ENCODE assay signal across 11 cellular contexts in genomic region chr20:37357481-37358365, GRCh38. TPM values are rescaled to one million over a fixed set of nuclear protein-coding genes. Genes with fewer than 3 reads are reported as not detected.
A peak's percentile ranks its signal among the peaks of the same experiment; 100 is the strongest.
DNase-seq lines count a peak whose midpoint lies in the region; ATAC-seq and TF ChIP-seq lines count a peak whose summit lies in the region.
"Had no signal": no experiment of that assay in that cellular context is flagged by ENCODE, and none has a peak within 500 bp of the region (broad histone marks: within the 10 kb centered on the region; RNA-seq: fewer than 3 reads in every experiment).

No MANE protein-coding gene starts in this region.

- no peaks in the 10 kb centered on the region for H3K9me3 Mint-ChIP-seq in naive thymus-derived CD4-positive, alpha-beta T cell

- H3K4me3 Mint-ChIP-seq in naive thymus-derived CD4-positive, alpha-beta T cell, result no peak overlapping the region

- H3K36me3 ChIP-seq in cardiac muscle cell (no peaks in the 10 kb centered on the region), right atrium auricular region (no peaks in the 10 kb centered on the region)
- no peaks in the 10 kb centered on the region for H3K36me3 ChIP-seq in naive thymus-derived CD4-positive, alpha-beta T cell (ENCODE audit: control insufficient read depth in 2 of 3, insufficient read depth in 3 of 3, low read length in 3 of 3)

- no peak overlapping the region for H3K4me3 ChIP-seq in cardiac muscle cell
- H3K4me3 ChIP-seq in right atrium auricular region, result no peak overlapping the region
- H3K4me3 ChIP-seq in naive thymus-derived CD4-positive, alpha-beta T cell (ENCODE audit: low read length), result no peak overlapping the region
- H3K4me3 ChIP-seq: psoas muscle had no signal

- ATAC-seq in naive thymus-derived CD4-positive, alpha-beta T cell, result peak; percentile 72
- ATAC-seq in HG02938 (IDR thresholded peaks at IDR 0.05; ENCODE audit: unreplicated experiment) (no peak), GM21825 (IDR thresholded peaks at IDR 0.05; ENCODE audit: unreplicated experiment) (no peak)

- H3K9me3 ChIP-seq in cardiac muscle cell (ENCODE audit: low read depth) (no peaks in the 10 kb centered on the region), right atrium auricular region (no peaks in the 10 kb centered on the region)
- no peaks in the 10 kb centered on the region for H3K9me3 ChIP-seq in naive thymus-derived CD4-positive, alpha-beta T cell (ENCODE audit: control insufficient read depth in 2 of 3, low read length in 3 of 3)
- H3K9me3 ChIP-seq: psoas muscle had no signal

- no peak overlapping the region for H3K27ac Mint-ChIP-seq in naive thymus-derived CD4-positive, alpha-beta T cell

- H3K27me3 ChIP-seq in cardiac muscle cell (no peaks in the 10 kb centered on the region), right atrium auricular region (no peaks in the 10 kb centered on the region)
- no peaks in the 10 kb centered on the region for H3K27me3 ChIP-seq in naive thymus-derived CD4-positive, alpha-beta T cell (ENCODE audit: control insufficient read depth in 2 of 2, insufficient read depth in 2 of 2, low read length in 2 of 2)

- POLR2A ChIA-PET in naive thymus-derived CD4-positive, alpha-beta T cell (lab: Charles Lee), result no interaction called here

- DNase-seq in cardiac muscle cell (ENCODE audit: low read depth in 1 of 2, low spot score in 1 of 2) (no peak), right atrium auricular region (ENCODE audit: low spot score) (no peak)
- no peak for DNase-seq in naive thymus-derived CD4-positive, alpha-beta T cell
- DNase-seq in activated CD4-positive, alpha-beta T cell treated with anti-CD3 and anti-CD28 coated beads, Interleukin-2, amount 50 U/mL, for 48 hours, result no peak
- DNase-seq in effector CD4-positive, alpha-beta T cell, result no peak
- DNase-seq: cortex of kidney, NCI-H2029 treated with DMSO at 0.1 percent for 48 hours had no signal

- peaks cover 0 to 12% (median 0%) of the 10 kb centered on the region in 7 donors for H3K4me1 Mint-ChIP-seq in naive thymus-derived CD4-positive, alpha-beta T cell

- intact Hi-C loops in naive thymus-derived CD4-positive, alpha-beta T cell (cut with micrococcal nuclease), result no loop called here

- H3K36me3 Mint-ChIP-seq in naive thymus-derived CD4-positive, alpha-beta T cell, result no peaks in the 10 kb centered on the region

- TF ChIP-seq CTCF in cardiac muscle cell (IDR thresholded peaks at IDR 0.05; ENCODE audit: low read depth, low read length) (no peak), right atrium auricular region (IDR thresholded peaks at IDR 0.05) (no peak)

- CTCF ChIA-PET in naive thymus-derived CD4-positive, alpha-beta T cell (lab: Charles Lee), result no interaction called here

- H3K27ac ChIP-seq in cardiac muscle cell (peak overlapping the region; percentile 9), right atrium auricular region (peak overlapping the region in 1 of 2 donors; percentile 3), cingulate gyrus (ENCODE audit: low read depth, low read length) (peak overlapping the region; percentile 29)
- H3K27ac ChIP-seq in naive thymus-derived CD4-positive, alpha-beta T cell (ENCODE audit: low read depth, low read length), result no peak overlapping the region
- H3K27ac ChIP-seq: psoas muscle had no signal

- no peaks in the 10 kb centered on the region for H3K4me1 ChIP-seq in cardiac muscle cell (ENCODE audit: low read depth)
- H3K4me1 ChIP-seq in right atrium auricular region, result peaks cover 0 to 31% of the 10 kb centered on the region in 2 donors
- H3K4me1 ChIP-seq in naive thymus-derived CD4-positive, alpha-beta T cell (ENCODE audit: control insufficient read depth in 2 of 2, insufficient read depth in 2 of 2, low read length in 2 of 2), result no peaks in the 10 kb centered on the region
- H3K4me1 ChIP-seq: psoas muscle had no signal

- no peaks in the 10 kb centered on the region for H3K27me3 Mint-ChIP-seq in naive thymus-derived CD4-positive, alpha-beta T cell

RNA-seq across cellular contexts. Expression of gene SRC, which starts 11.8 kb away (rescaled TPM):
- total RNA-seq in cardiac muscle cell (26.5 and 34.3 TPM in 2 replicates), right atrium auricular region (10 to 100 TPM in 1 of 2 donors, 1 to 10 TPM in 1; 6.9 to 14.3 TPM)
- polyA plus RNA-seq in cardiac muscle cell, result 26.2 and 34.7 TPM in 2 replicates
- 10 to 100 TPM in 1 of 5 experiments, 1 to 10 TPM in 4; 2.8 to 26.6 (median 4.4) TPM for total RNA-seq in naive thymus-derived CD4-positive, alpha-beta T cell
- polyA plus RNA-seq in naive thymus-derived CD4-positive, alpha-beta T cell, result under 1 TPM; 0.63 to 0.82 TPM
